ENCODE assay signal across 1 cellular context in genomic region chr16:15650019-15650697, GRCh38.
TF ChIP-seq lines count a peak whose summit lies in the region.

Gene NDE1 (plus strand): TSS chr16:15650245. CDS start chr16:15664779, 14,534 bp downstream.

TF ChIP-seq in SK-N-SH, 30 proteins besides CTCF, POLR2A, EP300 and RAD21 (continued from another document):
- TF ChIP-seq MAX (IDR thresholded peaks at IDR 0.05; ENCODE audit: low read depth) (peak; percentile 91), POLR2AphosphoS5 (IDR thresholded peaks at IDR 0.05; ENCODE audit: low read depth, low read length) (peak; percentile 17; the same call in 1 of the 2 replicates)
TF ChIP-seq in SK-N-SH: peak in this region for 6.
